15 cellular contexts compared by ENCODE assay signal in genomic region chr20:17664025-17664638, GRCh38. TPM values are rescaled to one million over a fixed set of nuclear protein-coding genes. Genes with fewer than 3 reads are reported as not detected.
A peak's percentile ranks its signal among the peaks of the same experiment; 100 is the strongest.
DNase-seq lines count a peak whose midpoint lies in the region.
"Had no signal": no experiment of that assay in that cellular context is flagged by ENCODE, and none has a peak within 500 bp of the region (broad histone marks: within the 10 kb centered on the region; RNA-seq: fewer than 3 reads in every experiment).

No MANE protein-coding gene starts in this region.

- no peaks in the 10 kb centered on the region for H3K9me3 Mint-ChIP-seq in activated T-cell treated with anti-CD3 and anti-CD28 coated beads, Interleukin-2, amount 50 U/mL, for 24 hours
- peaks cover 6% of the 10 kb centered on the region for H3K9me3 Mint-ChIP-seq in activated CD4-positive, alpha-beta memory T cell treated with anti-CD3 and anti-CD28 coated beads, Interleukin-2, amount 10 ng/mL, durations not matched to agents 7 days and 5 days
- no peaks in the 10 kb centered on the region for H3K9me3 Mint-ChIP-seq in immature natural killer cell

- peak overlapping the region; percentile 21 for H3K4me3 Mint-ChIP-seq in activated T-cell treated with anti-CD3 and anti-CD28 coated beads, Interleukin-2, amount 50 U/mL, for 24 hours
- H3K4me3 Mint-ChIP-seq in activated CD4-positive, alpha-beta memory T cell treated with anti-CD3 and anti-CD28 coated beads, Interleukin-2, amount 10 ng/mL, durations not matched to agents 7 days and 5 days: peak overlapping the region; percentile 6
- H3K4me3 Mint-ChIP-seq in immature natural killer cell: peak overlapping the region; percentile 51 to 78 (median 66)

- peaks cover 5 to 54% (median 49%) of the 10 kb centered on the region in 5 donors for H3K4me1 ChIP-seq in subcutaneous abdominal adipose tissue (ENCODE audit: control insufficient read depth in 5 of 5, insufficient read depth in 5 of 5, low read length in 5 of 5)

- peaks cover 8% of the 10 kb centered on the region for H3K36me3 Mint-ChIP-seq in activated T-cell treated with anti-CD3 and anti-CD28 coated beads, Interleukin-2, amount 50 U/mL, for 24 hours (ENCODE audit: low read depth)
- H3K36me3 Mint-ChIP-seq in activated CD4-positive, alpha-beta memory T cell treated with anti-CD3 and anti-CD28 coated beads, Interleukin-2, amount 10 ng/mL, durations not matched to agents 7 days and 5 days (ENCODE audit: low read depth): peaks cover 46% of the 10 kb centered on the region
- H3K36me3 Mint-ChIP-seq in immature natural killer cell: peaks cover 7 to 8% (median 7%) of the 10 kb centered on the region in 3 donors

- H3K9ac ChIP-seq in subcutaneous abdominal adipose tissue (ENCODE audit: low read length in 5 of 5): no peak overlapping the region
- H3K9ac ChIP-seq: parathyroid adenoma had no signal

- peaks cover 47% of the 10 kb centered on the region for H3K4me1 Mint-ChIP-seq in activated T-cell treated with anti-CD3 and anti-CD28 coated beads, Interleukin-2, amount 50 U/mL, for 24 hours (ENCODE audit: low read depth)
- H3K4me1 Mint-ChIP-seq in activated CD4-positive, alpha-beta memory T cell treated with anti-CD3 and anti-CD28 coated beads, Interleukin-2, amount 10 ng/mL, durations not matched to agents 7 days and 5 days: peaks cover 52% of the 10 kb centered on the region
- peaks cover 66 to 93% of the 10 kb centered on the region in 2 donors for H3K4me1 Mint-ChIP-seq in immature natural killer cell

- H3K27me3 ChIP-seq in subcutaneous abdominal adipose tissue (ENCODE audit: control insufficient read depth in 5 of 5, insufficient read depth in 4 of 5, low read length in 5 of 5): no peaks in the 10 kb centered on the region
- H3K27me3 ChIP-seq: cardiac muscle cell, SJSA1 had no signal

- peak overlapping the region; percentile 81 for H3K27ac ChIP-seq in subcutaneous abdominal adipose tissue (ENCODE audit: low read depth, low read length)
- H3K27ac ChIP-seq: cardiac muscle cell, parathyroid adenoma, SJSA1 had no signal

- CTCF ChIA-PET in activated CD4-positive, alpha-beta memory T cell treated with anti-CD3 and anti-CD28 coated beads, Interleukin-2, amount 10 ng/mL, durations not matched to agents 7 days and 5 days (lab: Charles Lee): interaction anchor here (1.0 to 4.8 kb wide), 2 partner anchors 18 to 159 kb away, joined by 4 to 29 read pairs; partner anchors contain the start of gene RRBP1

- H3K9me3 ChIP-seq in subcutaneous abdominal adipose tissue (ENCODE audit: control insufficient read depth in 5 of 5, low read length in 5 of 5): no peaks in the 10 kb centered on the region
- H3K9me3 ChIP-seq: SJSA1 had no signal

- H3K27ac Mint-ChIP-seq in activated T-cell treated with anti-CD3 and anti-CD28 coated beads, Interleukin-2, amount 50 U/mL, for 24 hours: peak overlapping the region; percentile 34
- H3K27ac Mint-ChIP-seq in activated CD4-positive, alpha-beta memory T cell treated with anti-CD3 and anti-CD28 coated beads, Interleukin-2, amount 10 ng/mL, durations not matched to agents 7 days and 5 days: peak overlapping the region; percentile 47
- peak overlapping the region; percentile 51 to 84 (median 82) for H3K27ac Mint-ChIP-seq in immature natural killer cell

- no peaks in the 10 kb centered on the region for H3K27me3 Mint-ChIP-seq in activated T-cell treated with anti-CD3 and anti-CD28 coated beads, Interleukin-2, amount 50 U/mL, for 24 hours
- no peaks in the 10 kb centered on the region for H3K27me3 Mint-ChIP-seq in activated CD4-positive, alpha-beta memory T cell treated with anti-CD3 and anti-CD28 coated beads, Interleukin-2, amount 10 ng/mL, durations not matched to agents 7 days and 5 days
- H3K27me3 Mint-ChIP-seq in immature natural killer cell (ENCODE audit: low read depth in 3 of 3): peaks cover 0 to 3% (median 3%) of the 10 kb centered on the region in 3 donors

- intact Hi-C loops in posterior vena cava (cut with DNase I): no loop called here

- POLR2A ChIA-PET in activated CD4-positive, alpha-beta memory T cell treated with anti-CD3 and anti-CD28 coated beads, Interleukin-2, amount 10 ng/mL, durations not matched to agents 7 days and 5 days (lab: Charles Lee): interaction anchor here (0.6 to 1.2 kb wide), 3 partner anchors 11 to 159 kb away, joined by 3 to 4 read pairs (median 3); no protein-coding TSS in a partner anchor

- H3K36me3 ChIP-seq in subcutaneous abdominal adipose tissue (ENCODE audit: control insufficient read depth in 5 of 5, insufficient read depth in 5 of 5, low read length in 5 of 5): peaks cover under 1 to 19% (median 6%) of the 10 kb centered on the region in 5 donors
- H3K36me3 ChIP-seq: cardiac muscle cell had no signal

- no peak for DNase-seq in activated T-cell treated with anti-CD3 and anti-CD28 coated beads, Interleukin-2, amount 50 U/mL, for 24 hours
- no peak for DNase-seq in activated T-cell treated with anti-CD3 and anti-CD28 coated beads for 4 hours
- DNase-seq in activated CD4-positive, alpha-beta memory T cell treated with anti-CD3 and anti-CD28 coated beads, Interleukin-2, amount 10 ng/mL, durations not matched to agents 7 days and 5 days: no peak
- DNase-seq in immature natural killer cell: peak in 2 of 3 donors; percentile 13 to 25
- DNase-seq in NCI-H526 (lab: John Stamatoyannopoulos, UW): no peak
- no peak for DNase-seq in iPS-NIHi11 (ENCODE audit: low spot score)
- no peak for DNase-seq in posterior vena cava (ENCODE audit: low spot score)
- DNase-seq: NCI-H524 had no signal

- H3K4me3 ChIP-seq in subcutaneous abdominal adipose tissue (ENCODE audit: low read depth in 1 of 5, low read length in 5 of 5): no peak overlapping the region
- H3K4me3 ChIP-seq: cardiac muscle cell, SJSA1 had no signal

RNA-seq across cellular contexts. Expression of gene RRBP1, which starts 17.9 kb away (rescaled TPM):
- total RNA-seq in activated CD4-positive, alpha-beta memory T cell treated with anti-CD3 and anti-CD28 coated beads, Interleukin-2, amount 10 ng/mL, durations not matched to agents 7 days and 5 days: 10 to 100 TPM; 82.3 to 85.7 TPM
- polyA plus RNA-seq in immature natural killer cell: 10 to 100 TPM in 1 of 3 donors, 1 to 10 TPM in 2; 4.1 to 39.0 (median 5.7) TPM
- total RNA-seq in posterior vena cava: 100 to 1,000 TPM; 128 TPM

RNA-seq across cellular contexts. Expression of gene BANF2, which starts 35.6 kb away (rescaled TPM):
- not detected for total RNA-seq in activated CD4-positive, alpha-beta memory T cell treated with anti-CD3 and anti-CD28 coated beads, Interleukin-2, amount 10 ng/mL, durations not matched to agents 7 days and 5 days
- not detected for polyA plus RNA-seq in immature natural killer cell
- total RNA-seq in posterior vena cava: not detected
- total RNA-seq: cardiac muscle cell, H7, left lobe of liver, M059J, SJSA1 had no signal
- polyA plus RNA-seq: cardiac muscle cell had no signal

Comparison
In these comparisons a context has a peak if more than half of its experiments do, and no peak if none do; other contexts are left out.
1. DNase-seq: peak in immature natural killer cell (2 of 3); none in activated T-cell treated with anti-CD3 and anti-CD28 coated beads, Interleukin-2, amount 50 U/mL, for 24 hours (single experiment), activated T-cell treated with anti-CD3 and anti-CD28 coated beads for 4 hours (single experiment), activated CD4-positive, alpha-beta memory T cell treated with anti-CD3 and anti-CD28 coated beads, Interleukin-2, amount 10 ng/mL, durations not matched to agents 7 days and 5 days (single experiment), NCI-H526 (0 of 2), iPS-NIHi11 (single experiment) and posterior vena cava (single experiment).
2. H3K4me3 Mint-ChIP-seq: peak in every context shown above with its lines; median percentile 66 in immature natural killer cell; 21 in activated T-cell treated with anti-CD3 and anti-CD28 coated beads, Interleukin-2, amount 50 U/mL, for 24 hours; 6 in activated CD4-positive, alpha-beta memory T cell treated with anti-CD3 and anti-CD28 coated beads, Interleukin-2, amount 10 ng/mL, durations not matched to agents 7 days and 5 days.
3. Peak in every context shown above with its lines, with median percentiles within 50 percentile points of each other: H3K27ac Mint-ChIP-seq.